12 cellular contexts compared by ENCODE assay signal in the genomic region with DNA sequence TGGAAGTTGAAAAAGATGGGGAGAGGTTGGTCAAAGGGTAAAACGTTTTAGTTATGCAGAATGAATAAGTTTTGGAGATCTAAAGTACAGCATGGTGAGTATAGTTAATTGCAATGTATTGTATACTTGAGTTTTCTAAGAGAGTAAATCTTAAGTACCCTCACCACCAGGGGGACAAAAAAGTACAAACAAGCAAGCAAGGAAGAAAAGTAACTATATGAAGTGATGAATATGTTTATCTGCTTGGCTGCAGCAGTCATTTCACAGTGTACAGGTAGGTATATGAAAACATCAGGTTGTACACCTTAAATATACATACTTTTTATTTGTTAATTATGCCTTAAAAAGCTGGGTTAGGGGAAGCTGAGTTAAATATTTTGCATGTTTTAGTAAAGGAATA.
DNase-seq lines count a peak whose midpoint lies in the region; ATAC-seq and TF ChIP-seq lines count a peak whose summit lies in the region.
"Had no signal": no experiment of that assay in that cellular context is flagged by ENCODE, and none has a peak within 500 bp of the region (broad histone marks: within the 10 kb centered on the region; RNA-seq: fewer than 3 reads in every experiment).

No MANE protein-coding gene starts in this region.

- H3K4me1 Mint-ChIP-seq in endodermal cell: no peaks in the 10 kb centered on the region
- H3K4me1 Mint-ChIP-seq: activated CD4-positive, alpha-beta T cell treated with anti-CD3 and anti-CD28 coated beads for 36 hours had no signal

- H3K9me3 ChIP-seq in endodermal cell (ENCODE audit: control insufficient read depth, low read length): no peaks in the 10 kb centered on the region
- H3K9me3 ChIP-seq: pancreas, SJSA1 had no signal

- WGBS in endodermal cell (ENCODE audit: insufficient coverage in 1 of 2, insufficient read length in 1 of 2), 2 experiments: 14% methylated on average over 1 of the region's 1 CpG; no CpG with 5 or more reads in 1 of the 2 experiments

- TF ChIP-seq CTCF in endodermal cell (conservative IDR thresholded peaks at IDR 0.05): peak; percentile 78

- H3K9me3 Mint-ChIP-seq in endodermal cell: peaks cover 2% of the 10 kb centered on the region

- ATAC-seq in HG03097 (IDR thresholded peaks at IDR 0.05; ENCODE audit: low FRiP score, unreplicated experiment): no peak
- ATAC-seq: activated CD4-positive, alpha-beta T cell treated with anti-CD3 and anti-CD28 coated beads for 36 hours; pancreas had no signal

- no peak overlapping the region for H3K9ac ChIP-seq in endodermal cell (ENCODE audit: extremely low read depth, low read length, poor library complexity, severe bottlenecking)

- no peaks in the 10 kb centered on the region for H3K27me3 ChIP-seq in endodermal cell (ENCODE audit: control insufficient read depth, insufficient read depth, low read length, poor library complexity, severe bottlenecking)
- H3K27me3 ChIP-seq: pancreas had no signal

- no peaks in the 10 kb centered on the region for H3K36me3 ChIP-seq in endodermal cell (ENCODE audit: control insufficient read depth, insufficient read depth, low read length)
- H3K36me3 ChIP-seq: pancreas, SJSA1 had no signal

- H3K27me3 Mint-ChIP-seq in endodermal cell (ENCODE audit: insufficient read depth): no peaks in the 10 kb centered on the region
- H3K27me3 Mint-ChIP-seq: activated CD4-positive, alpha-beta T cell treated with anti-CD3 and anti-CD28 coated beads for 36 hours had no signal

- no peak overlapping the region for H3K4me3 ChIP-seq in endodermal cell (ENCODE audit: low read length)
- H3K4me3 ChIP-seq: pancreas, SJSA1 had no signal

- DNase-seq in NCI-H526 (lab: John Stamatoyannopoulos, UW) (peak; percentile 4 to 10), NCI-H526 treated with DMSO at 0.1 percent for 48 hours (lab: John Stamatoyannopoulos, UW) (no peak), NCI-H69 (lab: John Stamatoyannopoulos, UW) (peak; percentile 57), endodermal cell (no peak), renal cortical epithelial cell (ENCODE audit: low read depth) (peak; percentile 6), NCI-H510A treated with DMSO at 0.1 percent for 48 hours (lab: John Stamatoyannopoulos, UW) (no peak)
- no peak for DNase-seq in stimulated activated CD4-positive, alpha-beta T cell treated with anti-CD3 and anti-CD28 coated beads, Interleukin-12 subunit alpha, Interleukin-12 subunit beta, amount 100 ng/mL, for 4 hours
- DNase-seq: activated CD4-positive, alpha-beta T cell treated with anti-CD3 and anti-CD28 coated beads for 36 hours; NCI-H2081 treated with DMSO at 0.1 percent for 48 hours; pancreas had no signal

- H3K4me3 Mint-ChIP-seq in endodermal cell: no peak overlapping the region
- H3K4me3 Mint-ChIP-seq: activated CD4-positive, alpha-beta T cell treated with anti-CD3 and anti-CD28 coated beads for 36 hours had no signal

- no peak overlapping the region for H3K27ac ChIP-seq in endodermal cell (ENCODE audit: low read depth, low read length)
- H3K27ac ChIP-seq: pancreas, SJSA1 had no signal

- H3K27ac Mint-ChIP-seq in endodermal cell: no peak overlapping the region
- H3K27ac Mint-ChIP-seq: activated CD4-positive, alpha-beta T cell treated with anti-CD3 and anti-CD28 coated beads for 36 hours had no signal

- H3K4me1 ChIP-seq in endodermal cell (ENCODE audit: control insufficient read depth, insufficient read depth, low read length): no peaks in the 10 kb centered on the region
- H3K4me1 ChIP-seq: pancreas, SJSA1 had no signal

- no peaks in the 10 kb centered on the region for H3K36me3 Mint-ChIP-seq in endodermal cell (ENCODE audit: low read depth)

Comparison
In these comparisons a context has a peak if more than half of its experiments do, and no peak if none do; other contexts are left out.
1. DNase-seq: peak in NCI-H526 (2 of 2), NCI-H69 (single experiment) and renal cortical epithelial cell (single experiment); none in NCI-H526 treated with DMSO at 0.1 percent for 48 hours (single experiment), endodermal cell (single experiment), NCI-H510A treated with DMSO at 0.1 percent for 48 hours (single experiment) and stimulated activated CD4-positive, alpha-beta T cell treated with anti-CD3 and anti-CD28 coated beads, Interleukin-12 subunit alpha, Interleukin-12 subunit beta, amount 100 ng/mL, for 4 hours (single experiment).